Comparison of ENCODE assay signal across 1 cellular context in the genomic region with DNA sequence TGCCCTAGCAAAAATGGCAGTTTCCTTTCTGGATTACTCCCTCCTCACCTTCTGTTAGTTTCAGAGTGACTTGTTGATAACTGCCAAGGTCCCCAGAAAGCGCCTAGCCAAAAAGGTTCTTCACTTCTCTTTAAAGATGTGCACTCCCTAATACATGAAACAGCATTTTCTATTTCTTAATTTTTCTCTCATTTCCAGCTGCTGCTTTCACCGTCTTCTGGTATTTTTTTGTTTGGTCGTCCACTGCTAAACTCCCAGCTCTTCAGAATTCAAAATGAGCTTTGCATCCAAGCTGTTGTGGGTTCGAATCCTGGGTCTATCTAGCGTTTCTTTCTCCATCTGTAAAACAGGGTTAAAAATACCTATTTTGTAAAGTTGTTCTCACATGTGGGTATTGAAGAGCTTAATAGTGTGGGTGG.
TF ChIP-seq lines count a peak whose summit lies in the region.

No MANE protein-coding gene starts in this region.

TF ChIP-seq in GM12878, 131 proteins besides CTCF, POLR2A, EP300 and RAD21 (continued from another document):
- TF ChIP-seq, protein P1, sequence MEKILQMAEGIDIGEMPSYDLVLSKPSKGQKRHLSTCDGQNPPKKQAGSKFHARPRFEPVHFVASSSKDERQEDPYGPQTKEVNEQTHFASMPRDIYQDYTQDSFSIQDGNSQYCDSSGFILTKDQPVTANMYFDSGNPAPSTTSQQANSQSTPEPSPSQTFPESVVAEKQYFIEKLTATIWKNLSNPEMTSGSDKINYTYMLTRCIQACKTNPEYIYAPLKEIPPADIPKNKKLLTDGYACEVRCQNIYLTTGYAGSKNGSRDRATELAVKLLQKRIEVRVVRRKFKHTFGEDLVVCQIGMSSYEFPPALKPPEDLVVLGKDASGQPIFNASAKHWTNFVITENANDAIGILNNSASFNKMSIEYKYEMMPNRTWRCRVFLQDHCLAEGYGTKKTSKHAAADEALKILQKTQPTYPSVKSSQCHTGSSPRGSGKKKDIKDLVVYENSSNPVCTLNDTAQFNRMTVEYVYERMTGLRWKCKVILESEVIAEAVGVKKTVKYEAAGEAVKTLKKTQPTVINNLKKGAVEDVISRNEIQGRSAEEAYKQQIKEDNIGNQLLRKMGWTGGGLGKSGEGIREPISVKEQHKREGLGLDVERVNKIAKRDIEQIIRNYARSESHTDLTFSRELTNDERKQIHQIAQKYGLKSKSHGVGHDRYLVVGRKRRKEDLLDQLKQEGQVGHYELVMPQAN (conservative IDR thresholded peaks at IDR 0.05), result 0 out of 2 replicates have a peak, but pooled peaks have one; percentile 14
- no peak for TF ChIP-seq RAD51 (IDR thresholded peaks at IDR 0.05)
